Comparison of ENCODE assay signal across 22 cellular contexts in the genomic region with DNA sequence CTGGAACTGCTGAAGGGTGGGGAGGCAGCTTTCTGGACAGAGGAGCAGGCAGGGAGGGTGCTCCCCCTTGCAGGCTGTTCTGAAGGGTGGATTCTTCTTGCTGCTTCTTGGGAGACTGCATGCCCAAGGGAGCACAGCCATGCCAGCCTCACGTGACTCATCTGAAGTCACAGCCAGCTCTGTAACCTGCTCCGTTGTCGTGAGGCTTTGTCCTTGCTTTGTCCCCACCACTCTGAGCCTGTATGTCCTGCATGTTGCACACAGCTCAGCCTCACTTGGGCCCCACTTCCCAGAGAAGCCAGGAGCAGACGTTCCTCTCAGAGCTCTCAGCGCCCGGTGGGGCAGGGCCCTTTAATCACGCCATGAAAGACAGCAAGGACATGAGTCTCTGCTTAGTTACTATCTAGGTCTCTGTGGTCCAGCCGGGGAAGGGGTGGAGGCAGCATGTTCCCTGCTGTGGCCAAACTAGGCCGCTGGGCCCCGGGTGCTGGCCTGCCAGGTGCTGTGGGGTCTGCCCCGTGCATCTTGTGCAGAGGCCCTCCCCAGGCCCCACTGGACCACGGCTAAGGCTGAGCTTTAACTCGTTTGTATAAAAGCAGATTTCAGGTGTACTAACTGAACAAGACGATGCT.
DNase-seq lines count a peak whose midpoint lies in the region; ATAC-seq, FAIRE-seq and TF ChIP-seq lines count a peak whose summit lies in the region.
"Had no signal": no experiment of that assay in that cellular context is flagged by ENCODE, and none has a peak within 500 bp of the region (broad histone marks: within the 10 kb centered on the region; RNA-seq: fewer than 3 reads in every experiment).

No MANE protein-coding gene starts in this region.

- no peaks in the 10 kb centered on the region for H3K27me3 ChIP-seq in BLaER1
- peaks cover 0 to 36% (median 0%) of the 10 kb centered on the region in 3 experiments for H3K27me3 ChIP-seq in neuronal stem cell (ENCODE audit: control insufficient read depth in 3 of 3, insufficient read depth in 3 of 3, low read depth in 1 of 3, low read length in 3 of 3)
- H3K27me3 ChIP-seq in small intestine (ENCODE audit: control insufficient read depth in 2 of 2, insufficient read depth in 2 of 2, low read length in 2 of 2), result no peaks in the 10 kb centered on the region
- H3K27me3 ChIP-seq: breast epithelium had no signal

- H3K4me3 ChIP-seq in BLaER1 (no peak overlapping the region), foreskin fibroblast (ENCODE audit: low read depth in 1 of 2, low read length in 2 of 2) (no peak overlapping the region), neuronal stem cell (ENCODE audit: low read length in 2 of 2) (no peak overlapping the region), small intestine (ENCODE audit: low read depth in 1 of 2, low read length in 2 of 2) (no peak overlapping the region)
- H3K4me3 ChIP-seq: breast epithelium, GM12878, prostate gland had no signal

- no peak overlapping the region for H4K8ac ChIP-seq in neuronal stem cell (ENCODE audit: low read depth, low read length)

- no peak overlapping the region for H3K27ac Mint-ChIP-seq in effector memory CD8-positive, alpha-beta T cell
- H3K27ac Mint-ChIP-seq: activated CD4-positive, alpha-beta memory T cell treated with anti-CD3 and anti-CD28 coated beads for 36 hours; activated naive CD8-positive, alpha-beta T cell; activated T-cell treated with anti-CD3 and anti-CD28 coated beads, Interleukin-2, amount 50 U/mL, for 24 hours; natural killer cell treated with Interleukin-12 subunit alpha and Interleukin-12 subunit beta and Interleukin-15 and Interleukin-18, amount 100 ng/mL, for 72 hours; stimulated activated effector memory CD8-positive, alpha-beta T cell treated with anti-CD3 and anti-CD28 coated beads, Interleukin-12 subunit alpha, Interleukin-12 subunit beta, amount 100 ng/mL, for 72 hours had no signal

- no peak for TF ChIP-seq CTCF in foreskin fibroblast (IDR thresholded peaks at IDR 0.05; ENCODE audit: low read depth, low read length)

- H3K9me3 ChIP-seq in BLaER1 (no peaks in the 10 kb centered on the region; the same call in 1 of the 2 replicates), neuronal stem cell (replicated peaks in 1 of 2; ENCODE audit: control insufficient read depth in 2 of 2, insufficient read depth in 1 of 2, low read depth in 1 of 2, low read length in 2 of 2) (no peaks in the 10 kb centered on the region), small intestine (ENCODE audit: control insufficient read depth, low read depth) (no peaks in the 10 kb centered on the region)
- H3K9me3 ChIP-seq: breast epithelium, prostate gland had no signal

- H4K20me1 ChIP-seq in BLaER1, result peaks cover 12% of the 10 kb centered on the region; the same call in 1 of the 2 replicates

- peak; percentile 14 for DNase-seq in RCC 7860 (ENCODE audit: low spot score)
- peak; percentile 12 to 48 for DNase-seq in foreskin fibroblast
- no peak for DNase-seq in neuronal stem cell (ENCODE audit: low spot score)
- DNase-seq in effector memory CD8-positive, alpha-beta T cell, result no peak
- DNase-seq in small intestine, result no peak
- no peak for DNase-seq in HK-2 (ENCODE audit: unreplicated experiment)
- DNase-seq in HuH-7 (ENCODE audit: low spot score), result no peak
- DNase-seq: activated T-cell treated with anti-CD3 and anti-CD28 coated beads, Interleukin-2, amount 50 U/mL, for 24 hours; GF-D8; SIG-M5; stimulated activated CD4-positive, alpha-beta T cell treated with anti-CD3 and anti-CD28 coated beads, Interleukin-15, amount 100 ng/mL, for 24 hours; T-helper 1 cell had no signal

- no peak overlapping the region for H4K91ac ChIP-seq in neuronal stem cell (ENCODE audit: low read depth, low read length, poor library complexity)

- no peak overlapping the region for H2BK15ac ChIP-seq in neuronal stem cell (ENCODE audit: low read length)

- H2BK5ac ChIP-seq in neuronal stem cell (ENCODE audit: low read length), result no peak overlapping the region

- ATAC-seq in effector memory CD8-positive, alpha-beta T cell (replicated peaks), result no peak
- ATAC-seq: GM12878; natural killer cell treated with Interleukin-12 subunit alpha and Interleukin-12 subunit beta and Interleukin-15 and Interleukin-18, amount 100 ng/mL, for 72 hours had no signal

- H3K27me3 Mint-ChIP-seq in effector memory CD8-positive, alpha-beta T cell, result peaks cover 15 to 47% of the 10 kb centered on the region in 2 donors
- H3K27me3 Mint-ChIP-seq: activated naive CD8-positive, alpha-beta T cell; activated T-cell treated with anti-CD3 and anti-CD28 coated beads, Interleukin-2, amount 50 U/mL, for 24 hours had no signal

- no peak overlapping the region for H2BK120ac ChIP-seq in neuronal stem cell (ENCODE audit: low read depth, low read length)

- no peak overlapping the region for H3K4me3 Mint-ChIP-seq in effector memory CD8-positive, alpha-beta T cell
- H3K4me3 Mint-ChIP-seq: activated CD4-positive, alpha-beta memory T cell treated with anti-CD3 and anti-CD28 coated beads for 36 hours; activated naive CD8-positive, alpha-beta T cell; activated T-cell treated with anti-CD3 and anti-CD28 coated beads, Interleukin-2, amount 50 U/mL, for 24 hours; natural killer cell treated with Interleukin-12 subunit alpha and Interleukin-12 subunit beta and Interleukin-15 and Interleukin-18, amount 100 ng/mL, for 72 hours; stimulated activated effector memory CD8-positive, alpha-beta T cell treated with anti-CD3 and anti-CD28 coated beads, Interleukin-12 subunit alpha, Interleukin-12 subunit beta, amount 100 ng/mL, for 72 hours had no signal

- no peak for FAIRE-seq in RCC 7860 (lab: Jason Lieb, UNC)
- no peak for FAIRE-seq in small intestine (lab: Jason Lieb, UNC)
- FAIRE-seq: GM12878 had no signal

- H3K79me1 ChIP-seq in neuronal stem cell (ENCODE audit: low read depth, low read length), result no peaks in the 10 kb centered on the region

- H3K23ac ChIP-seq in neuronal stem cell (ENCODE audit: low read depth, low read length, poor library complexity), result no peak overlapping the region

- peak overlapping the region; percentile 57 for H3K27ac ChIP-seq in BLaER1
- no peak overlapping the region for H3K27ac ChIP-seq in neuronal stem cell (replicated peaks; ENCODE audit: low read length)
- no peak overlapping the region for H3K27ac ChIP-seq in small intestine (ENCODE audit: low read depth in 1 of 2, low read length in 1 of 2)
- H3K27ac ChIP-seq: breast epithelium, C4-2B, epithelial cell of prostate, prostate gland had no signal

- peaks cover 86% of the 10 kb centered on the region for H3K4me1 ChIP-seq in BLaER1
- H3K4me1 ChIP-seq in neuronal stem cell (ENCODE audit: control insufficient read depth in 2 of 2, insufficient read depth in 1 of 2, low read depth in 1 of 2, low read length in 2 of 2), result peaks cover 2 to 4% of the 10 kb centered on the region in 2 donors
- H3K4me1 ChIP-seq in small intestine (ENCODE audit: control insufficient read depth in 2 of 2, insufficient read depth in 1 of 2, low read depth in 1 of 2, low read length in 1 of 2), result no peaks in the 10 kb centered on the region
- H3K4me1 ChIP-seq: prostate gland had no signal

- no peaks in the 10 kb centered on the region for H3K9me3 Mint-ChIP-seq in effector memory CD8-positive, alpha-beta T cell
- H3K9me3 Mint-ChIP-seq: activated CD4-positive, alpha-beta memory T cell treated with anti-CD3 and anti-CD28 coated beads for 36 hours; activated T-cell treated with anti-CD3 and anti-CD28 coated beads, Interleukin-2, amount 50 U/mL, for 24 hours; natural killer cell treated with Interleukin-12 subunit alpha and Interleukin-12 subunit beta and Interleukin-15 and Interleukin-18, amount 100 ng/mL, for 72 hours; stimulated activated effector memory CD8-positive, alpha-beta T cell treated with anti-CD3 and anti-CD28 coated beads, Interleukin-12 subunit alpha, Interleukin-12 subunit beta, amount 100 ng/mL, for 72 hours had no signal

- H3K9ac ChIP-seq in BLaER1 (peak overlapping the region; percentile 38; the same call in 1 of the 2 replicates), neuronal stem cell (ENCODE audit: low read depth, low read length, poor library complexity) (no peak overlapping the region)

- H2AK5ac ChIP-seq in neuronal stem cell (ENCODE audit: low read depth, low read length), result no peak overlapping the region

- no peak overlapping the region for H3K4ac ChIP-seq in neuronal stem cell (ENCODE audit: low read length)

- WGBS in neuronal stem cell (ENCODE audit: extremely low coverage in 2 of 2, insufficient read length in 2 of 2, insufficient replicate concordance in 1 of 2), 2 donors, result no CpG with 5 or more reads among the region's 14 CpGs
- WGBS in small intestine, 3 donors, result 76 to 80% (median 78%) methylated on average over 14 of the region's 14 CpGs

- peak overlapping the region; percentile 74 for H2AFZ ChIP-seq in neuronal stem cell (ENCODE audit: low read length)

- H3K36me3 ChIP-seq in BLaER1 (no peaks in the 10 kb centered on the region), neuronal stem cell (replicated peaks in 1 of 2; ENCODE audit: control insufficient read depth in 2 of 2, insufficient read depth in 2 of 2, low read length in 2 of 2) (no peaks in the 10 kb centered on the region), small intestine (ENCODE audit: control insufficient read depth in 2 of 2, insufficient read depth in 2 of 2, low read length in 2 of 2) (no peaks in the 10 kb centered on the region)
- H3K36me3 ChIP-seq: breast epithelium, prostate gland had no signal

- no peaks in the 10 kb centered on the region for H3K36me3 Mint-ChIP-seq in effector memory CD8-positive, alpha-beta T cell (ENCODE audit: insufficient read depth)
- H3K36me3 Mint-ChIP-seq: activated CD4-positive, alpha-beta memory T cell treated with anti-CD3 and anti-CD28 coated beads for 36 hours; activated naive CD8-positive, alpha-beta T cell; natural killer cell treated with Interleukin-12 subunit alpha and Interleukin-12 subunit beta and Interleukin-15 and Interleukin-18, amount 100 ng/mL, for 72 hours; stimulated activated effector memory CD8-positive, alpha-beta T cell treated with anti-CD3 and anti-CD28 coated beads, Interleukin-12 subunit alpha, Interleukin-12 subunit beta, amount 100 ng/mL, for 72 hours had no signal

- no peak overlapping the region for H3K14ac ChIP-seq in neuronal stem cell (ENCODE audit: low read length)

- H3K4me2 ChIP-seq in BLaER1 (peak overlapping the region; percentile 97), neuronal stem cell (ENCODE audit: insufficient read depth, low read length, poor library complexity, severe bottlenecking) (no peak overlapping the region)

- peaks cover 0 to 3% of the 10 kb centered on the region in 2 donors for H3K4me1 Mint-ChIP-seq in effector memory CD8-positive, alpha-beta T cell (ENCODE audit: low read depth in 2 of 2)

- H3K18ac ChIP-seq in neuronal stem cell (ENCODE audit: low read length), result peak overlapping the region; percentile 20

- H2BK12ac ChIP-seq in neuronal stem cell (ENCODE audit: low read length), result no peak overlapping the region

Comparison
In these comparisons a context has a peak if more than half of its experiments do, and no peak if none do; other contexts are left out.
1. DNase-seq: peak in RCC 7860 (single experiment) and foreskin fibroblast (2 of 2); none in neuronal stem cell (single experiment), effector memory CD8-positive, alpha-beta T cell (0 of 3), small intestine (single experiment), HK-2 (single experiment) and HuH-7 (single experiment).